3 cellular contexts compared by ENCODE assay signal in the genomic region with DNA sequence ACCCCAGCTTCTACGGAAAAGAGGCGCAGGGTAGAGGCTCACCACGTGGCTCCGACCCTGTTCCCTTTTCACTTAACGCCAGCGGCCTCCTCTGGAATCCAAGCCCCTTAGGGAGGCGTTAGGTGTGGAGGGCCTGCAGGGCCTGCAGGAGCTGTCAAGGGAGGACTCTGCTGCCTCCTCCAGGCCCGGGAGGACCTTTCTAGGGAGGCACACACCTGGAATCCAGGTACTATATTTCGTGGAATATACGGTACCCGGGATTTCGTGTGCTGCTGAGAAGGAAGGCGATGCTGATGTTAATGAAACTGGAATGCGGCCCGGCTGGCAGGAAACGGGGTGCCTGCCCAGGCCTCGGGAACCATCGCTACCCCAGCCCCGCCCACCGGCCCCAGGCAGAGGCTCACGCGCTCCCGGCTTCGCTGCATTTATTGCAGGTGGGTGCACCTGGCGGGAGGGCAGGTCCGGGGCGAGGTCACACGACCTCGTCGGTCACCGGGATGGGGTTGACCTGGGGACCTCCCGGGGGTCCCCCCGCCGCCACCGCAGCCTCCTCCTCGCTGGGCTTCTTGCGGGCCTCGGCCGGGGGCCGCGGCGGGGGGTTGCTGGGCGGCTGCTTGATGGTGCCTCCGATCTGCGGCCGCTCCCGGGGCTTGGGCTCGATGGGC.
TF ChIP-seq lines count a peak whose summit lies in the region.

No MANE protein-coding gene starts in this region.

TF ChIP-seq in GM23338, 12 proteins besides CTCF, POLR2A, EP300 and RAD21 (continues in another document):
- TF ChIP-seq ZNF114 (CRISPR knock-in tag; IDR thresholded peaks at IDR 0.05) (no peak), ZNF331 (CRISPR knock-in tag; IDR thresholded peaks at IDR 0.05; ENCODE audit: low read depth) (no peak), EZH2phosphoT487 (IDR thresholded peaks at IDR 0.05; ENCODE audit: unreplicated experiment) (no peak), EZH2 (IDR thresholded peaks at IDR 0.05; ENCODE audit: low read depth, unreplicated experiment) (no peak), STAT1 (IDR thresholded peaks at IDR 0.05; ENCODE audit: unreplicated experiment) (no peak)
- TF ChIP-seq, protein P1, sequence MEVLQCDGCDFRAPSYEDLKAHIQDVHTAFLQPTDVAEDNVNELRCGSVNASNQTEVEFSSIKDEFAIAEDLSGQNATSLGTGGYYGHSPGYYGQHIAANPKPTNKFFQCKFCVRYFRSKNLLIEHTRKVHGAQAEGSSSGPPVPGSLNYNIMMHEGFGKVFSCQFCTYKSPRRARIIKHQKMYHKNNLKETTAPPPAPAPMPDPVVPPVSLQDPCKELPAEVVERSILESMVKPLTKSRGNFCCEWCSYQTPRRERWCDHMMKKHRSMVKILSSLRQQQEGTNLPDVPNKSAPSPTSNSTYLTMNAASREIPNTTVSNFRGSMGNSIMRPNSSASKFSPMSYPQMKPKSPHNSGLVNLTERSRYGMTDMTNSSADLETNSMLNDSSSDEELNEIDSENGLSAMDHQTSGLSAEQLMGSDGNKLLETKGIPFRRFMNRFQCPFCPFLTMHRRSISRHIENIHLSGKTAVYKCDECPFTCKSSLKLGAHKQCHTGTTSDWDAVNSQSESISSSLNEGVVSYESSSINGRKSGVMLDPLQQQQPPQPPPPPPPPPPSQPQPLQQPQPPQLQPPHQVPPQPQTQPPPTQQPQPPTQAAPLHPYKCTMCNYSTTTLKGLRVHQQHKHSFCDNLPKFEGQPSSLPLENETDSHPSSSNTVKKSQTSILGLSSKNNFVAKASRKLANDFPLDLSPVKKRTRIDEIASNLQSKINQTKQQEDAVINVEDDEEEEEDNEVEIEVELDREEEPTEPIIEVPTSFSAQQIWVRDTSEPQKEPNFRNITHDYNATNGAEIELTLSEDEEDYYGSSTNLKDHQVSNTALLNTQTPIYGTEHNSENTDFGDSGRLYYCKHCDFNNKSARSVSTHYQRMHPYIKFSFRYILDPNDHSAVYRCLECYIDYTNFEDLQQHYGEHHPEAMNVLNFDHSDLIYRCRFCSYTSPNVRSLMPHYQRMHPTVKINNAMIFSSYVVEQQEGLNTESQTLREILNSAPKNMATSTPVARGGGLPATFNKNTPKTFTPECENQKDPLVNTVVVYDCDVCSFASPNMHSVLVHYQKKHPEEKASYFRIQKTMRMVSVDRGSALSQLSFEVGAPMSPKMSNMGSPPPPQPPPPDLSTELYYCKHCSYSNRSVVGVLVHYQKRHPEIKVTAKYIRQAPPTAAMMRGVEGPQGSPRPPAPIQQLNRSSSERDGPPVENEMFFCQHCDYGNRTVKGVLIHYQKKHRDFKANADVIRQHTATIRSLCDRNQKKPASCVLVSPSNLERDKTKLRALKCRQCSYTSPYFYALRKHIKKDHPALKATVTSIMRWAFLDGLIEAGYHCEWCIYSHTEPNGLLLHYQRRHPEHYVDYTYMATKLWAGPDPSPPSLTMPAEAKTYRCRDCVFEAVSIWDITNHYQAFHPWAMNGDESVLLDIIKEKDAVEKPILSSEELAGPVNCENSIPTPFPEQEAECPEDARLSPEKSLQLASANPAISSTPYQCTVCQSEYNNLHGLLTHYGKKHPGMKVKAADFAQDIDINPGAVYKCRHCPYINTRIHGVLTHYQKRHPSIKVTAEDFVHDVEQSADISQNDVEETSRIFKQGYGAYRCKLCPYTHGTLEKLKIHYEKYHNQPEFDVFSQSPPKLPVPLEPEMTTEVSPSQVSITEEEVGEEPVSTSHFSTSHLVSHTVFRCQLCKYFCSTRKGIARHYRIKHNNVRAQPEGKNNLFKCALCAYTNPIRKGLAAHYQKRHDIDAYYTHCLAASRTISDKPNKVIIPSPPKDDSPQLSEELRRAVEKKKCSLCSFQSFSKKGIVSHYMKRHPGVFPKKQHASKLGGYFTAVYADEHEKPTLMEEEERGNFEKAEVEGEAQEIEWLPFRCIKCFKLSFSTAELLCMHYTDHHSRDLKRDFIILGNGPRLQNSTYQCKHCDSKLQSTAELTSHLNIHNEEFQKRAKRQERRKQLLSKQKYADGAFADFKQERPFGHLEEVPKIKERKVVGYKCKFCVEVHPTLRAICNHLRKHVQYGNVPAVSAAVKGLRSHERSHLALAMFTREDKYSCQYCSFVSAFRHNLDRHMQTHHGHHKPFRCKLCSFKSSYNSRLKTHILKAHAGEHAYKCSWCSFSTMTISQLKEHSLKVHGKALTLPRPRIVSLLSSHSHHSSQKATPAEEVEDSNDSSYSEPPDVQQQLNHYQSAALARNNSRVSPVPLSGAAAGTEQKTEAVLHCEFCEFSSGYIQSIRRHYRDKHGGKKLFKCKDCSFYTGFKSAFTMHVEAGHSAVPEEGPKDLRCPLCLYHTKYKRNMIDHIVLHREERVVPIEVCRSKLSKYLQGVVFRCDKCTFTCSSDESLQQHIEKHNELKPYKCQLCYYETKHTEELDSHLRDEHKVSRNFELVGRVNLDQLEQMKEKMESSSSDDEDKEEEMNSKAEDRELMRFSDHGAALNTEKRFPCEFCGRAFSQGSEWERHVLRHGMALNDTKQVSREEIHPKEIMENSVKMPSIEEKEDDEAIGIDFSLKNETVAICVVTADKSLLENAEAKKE (CRISPR knock-in tag; IDR thresholded peaks at IDR 0.05), result no peak

TF ChIP-seq in K562, 482 proteins besides CTCF, POLR2A, EP300 and RAD21 (continues in another document):
- TF ChIP-seq ZNF212 (CRISPR knock-in tag; IDR thresholded peaks at IDR 0.05) (no peak), NFATC3 (IDR thresholded peaks at IDR 0.05) (no peak), ZNF263 (CRISPR knock-in tag; IDR thresholded peaks at IDR 0.05; ENCODE audit: borderline replicate concordance) (peak; percentile 79), ZEB2 (IDR thresholded peaks at IDR 0.05) (0 out of 2 replicates have a peak, but pooled peaks have one; percentile 31), SRSF9 (IDR thresholded peaks at IDR 0.05; ENCODE audit: borderline replicate concordance, low read depth, low read length) (no peak), NBN (IDR thresholded peaks at IDR 0.05; ENCODE audit: low read depth) (no peak), TFAM (CRISPR knock-in tag; conservative IDR thresholded peaks at IDR 0.05) (no peak), ADNP (tag; IDR thresholded peaks at IDR 0.05) (no peak), ZBTB7A (IDR thresholded peaks at IDR 0.05; ENCODE audit: borderline replicate concordance, control insufficient read depth, low read depth, low read length) (0 out of 2 replicates have a peak, but pooled peaks have one; percentile 13), POLR2G (IDR thresholded peaks at IDR 0.05; ENCODE audit: low read depth, low read length) (peak; percentile 6; the same call in 1 of the 2 replicates), NR4A1 (CRISPR knock-in tag; IDR thresholded peaks at IDR 0.05) (no peak), NR4A1 (tag; IDR thresholded peaks at IDR 0.05) (no peak)
- TF ChIP-seq, protein P2, sequence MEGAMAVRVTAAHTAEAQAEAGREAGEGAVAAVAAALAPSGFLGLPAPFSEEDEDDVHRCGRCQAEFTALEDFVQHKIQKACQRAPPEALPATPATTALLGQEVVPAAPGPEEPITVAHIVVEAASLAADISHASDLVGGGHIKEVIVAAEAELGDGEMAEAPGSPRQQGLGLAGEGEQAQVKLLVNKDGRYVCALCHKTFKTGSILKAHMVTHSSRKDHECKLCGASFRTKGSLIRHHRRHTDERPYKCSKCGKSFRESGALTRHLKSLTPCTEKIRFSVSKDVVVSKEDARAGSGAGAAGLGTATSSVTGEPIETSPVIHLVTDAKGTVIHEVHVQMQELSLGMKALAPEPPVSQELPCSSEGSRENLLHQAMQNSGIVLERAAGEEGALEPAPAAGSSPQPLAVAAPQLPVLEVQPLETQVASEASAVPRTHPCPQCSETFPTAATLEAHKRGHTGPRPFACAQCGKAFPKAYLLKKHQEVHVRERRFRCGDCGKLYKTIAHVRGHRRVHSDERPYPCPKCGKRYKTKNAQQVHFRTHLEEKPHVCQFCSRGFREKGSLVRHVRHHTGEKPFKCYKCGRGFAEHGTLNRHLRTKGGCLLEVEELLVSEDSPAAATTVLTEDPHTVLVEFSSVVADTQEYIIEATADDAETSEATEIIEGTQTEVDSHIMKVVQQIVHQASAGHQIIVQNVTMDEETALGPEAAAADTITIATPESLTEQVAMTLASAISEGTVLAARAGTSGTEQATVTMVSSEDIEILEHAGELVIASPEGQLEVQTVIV (CRISPR knock-in tag; IDR thresholded peaks at IDR 0.05; ENCODE audit: borderline replicate concordance), result no peak
- TF ChIP-seq, protein P3, sequence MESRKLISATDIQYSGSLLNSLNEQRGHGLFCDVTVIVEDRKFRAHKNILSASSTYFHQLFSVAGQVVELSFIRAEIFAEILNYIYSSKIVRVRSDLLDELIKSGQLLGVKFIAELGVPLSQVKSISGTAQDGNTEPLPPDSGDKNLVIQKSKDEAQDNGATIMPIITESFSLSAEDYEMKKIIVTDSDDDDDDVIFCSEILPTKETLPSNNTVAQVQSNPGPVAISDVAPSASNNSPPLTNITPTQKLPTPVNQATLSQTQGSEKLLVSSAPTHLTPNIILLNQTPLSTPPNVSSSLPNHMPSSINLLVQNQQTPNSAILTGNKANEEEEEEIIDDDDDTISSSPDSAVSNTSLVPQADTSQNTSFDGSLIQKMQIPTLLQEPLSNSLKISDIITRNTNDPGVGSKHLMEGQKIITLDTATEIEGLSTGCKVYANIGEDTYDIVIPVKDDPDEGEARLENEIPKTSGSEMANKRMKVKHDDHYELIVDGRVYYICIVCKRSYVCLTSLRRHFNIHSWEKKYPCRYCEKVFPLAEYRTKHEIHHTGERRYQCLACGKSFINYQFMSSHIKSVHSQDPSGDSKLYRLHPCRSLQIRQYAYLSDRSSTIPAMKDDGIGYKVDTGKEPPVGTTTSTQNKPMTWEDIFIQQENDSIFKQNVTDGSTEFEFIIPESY (CRISPR knock-in tag; IDR thresholded peaks at IDR 0.05), result peak; percentile 49
- TF ChIP-seq, protein P4, sequence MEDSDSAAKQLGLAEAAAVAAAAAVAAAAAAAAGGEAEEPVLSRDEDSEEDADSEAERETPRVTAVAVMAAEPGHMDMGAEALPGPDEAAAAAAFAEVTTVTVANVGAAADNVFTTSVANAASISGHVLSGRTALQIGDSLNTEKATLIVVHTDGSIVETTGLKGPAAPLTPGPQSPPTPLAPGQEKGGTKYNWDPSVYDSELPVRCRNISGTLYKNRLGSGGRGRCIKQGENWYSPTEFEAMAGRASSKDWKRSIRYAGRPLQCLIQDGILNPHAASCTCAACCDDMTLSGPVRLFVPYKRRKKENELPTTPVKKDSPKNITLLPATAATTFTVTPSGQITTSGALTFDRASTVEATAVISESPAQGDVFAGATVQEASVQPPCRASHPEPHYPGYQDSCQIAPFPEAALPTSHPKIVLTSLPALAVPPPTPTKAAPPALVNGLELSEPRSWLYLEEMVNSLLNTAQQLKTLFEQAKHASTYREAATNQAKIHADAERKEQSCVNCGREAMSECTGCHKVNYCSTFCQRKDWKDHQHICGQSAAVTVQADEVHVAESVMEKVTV (CRISPR knock-in tag; IDR thresholded peaks at IDR 0.05), result no peak

TF ChIP-seq in SK-N-SH, 30 proteins besides CTCF, POLR2A, EP300 and RAD21:
- TF ChIP-seq RFX5 (IDR thresholded peaks at IDR 0.05; ENCODE audit: low read length), result no peak
- TF ChIP-seq TAF1 (IDR thresholded peaks at IDR 0.05; ENCODE audit: borderline replicate concordance, low read depth, low read length), result no peak
- no peak for TF ChIP-seq RXRA (IDR thresholded peaks at IDR 0.05; ENCODE audit: borderline replicate concordance, low read depth)
- no peak for TF ChIP-seq YY1 (IDR thresholded peaks at IDR 0.05; ENCODE audit: low read depth)
- TF ChIP-seq NFIC (IDR thresholded peaks at IDR 0.05; ENCODE audit: borderline replicate concordance), result no peak
- TF ChIP-seq RCOR1 (IDR thresholded peaks at IDR 0.05; ENCODE audit: low read length), result no peak
- no peak for TF ChIP-seq MXI1 (IDR thresholded peaks at IDR 0.05; ENCODE audit: low read depth, low read length)
- no peak for TF ChIP-seq CHD2 (IDR thresholded peaks at IDR 0.05; ENCODE audit: low read length, partially characterized antibody)
- no peak for TF ChIP-seq MEF2A (IDR thresholded peaks at IDR 0.05; ENCODE audit: borderline replicate concordance, low read depth)
- TF ChIP-seq, protein P5, sequence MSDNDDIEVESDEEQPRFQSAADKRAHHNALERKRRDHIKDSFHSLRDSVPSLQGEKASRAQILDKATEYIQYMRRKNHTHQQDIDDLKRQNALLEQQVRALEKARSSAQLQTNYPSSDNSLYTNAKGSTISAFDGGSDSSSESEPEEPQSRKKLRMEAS (IDR thresholded peaks at IDR 0.05; ENCODE audit: low read depth), result no peak
- TF ChIP-seq, protein P6, sequence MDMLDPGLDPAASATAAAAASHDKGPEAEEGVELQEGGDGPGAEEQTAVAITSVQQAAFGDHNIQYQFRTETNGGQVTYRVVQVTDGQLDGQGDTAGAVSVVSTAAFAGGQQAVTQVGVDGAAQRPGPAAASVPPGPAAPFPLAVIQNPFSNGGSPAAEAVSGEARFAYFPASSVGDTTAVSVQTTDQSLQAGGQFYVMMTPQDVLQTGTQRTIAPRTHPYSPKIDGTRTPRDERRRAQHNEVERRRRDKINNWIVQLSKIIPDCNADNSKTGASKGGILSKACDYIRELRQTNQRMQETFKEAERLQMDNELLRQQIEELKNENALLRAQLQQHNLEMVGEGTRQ (IDR thresholded peaks at IDR 0.05; ENCODE audit: borderline replicate concordance, low read depth, low read length), result no peak
- TF ChIP-seq JUND (IDR thresholded peaks at IDR 0.05), result no peak
- TF ChIP-seq TEAD4 (IDR thresholded peaks at IDR 0.05; ENCODE audit: borderline replicate concordance, insufficient read depth), result no peak
- TF ChIP-seq EZH2phosphoT487 (IDR thresholded peaks at IDR 0.05; ENCODE audit: borderline replicate concordance, low read depth), result no peak
- no peak for TF ChIP-seq ELF1 (IDR thresholded peaks at IDR 0.05)
- TF ChIP-seq GABPA (IDR thresholded peaks at IDR 0.05; ENCODE audit: low read depth), result no peak
- no peak for TF ChIP-seq SMC3 (IDR thresholded peaks at IDR 0.05; ENCODE audit: low read depth, low read length)
- TF ChIP-seq FOXM1 (IDR thresholded peaks at IDR 0.05; ENCODE audit: low read depth), result no peak
- TF ChIP-seq, protein P7, sequence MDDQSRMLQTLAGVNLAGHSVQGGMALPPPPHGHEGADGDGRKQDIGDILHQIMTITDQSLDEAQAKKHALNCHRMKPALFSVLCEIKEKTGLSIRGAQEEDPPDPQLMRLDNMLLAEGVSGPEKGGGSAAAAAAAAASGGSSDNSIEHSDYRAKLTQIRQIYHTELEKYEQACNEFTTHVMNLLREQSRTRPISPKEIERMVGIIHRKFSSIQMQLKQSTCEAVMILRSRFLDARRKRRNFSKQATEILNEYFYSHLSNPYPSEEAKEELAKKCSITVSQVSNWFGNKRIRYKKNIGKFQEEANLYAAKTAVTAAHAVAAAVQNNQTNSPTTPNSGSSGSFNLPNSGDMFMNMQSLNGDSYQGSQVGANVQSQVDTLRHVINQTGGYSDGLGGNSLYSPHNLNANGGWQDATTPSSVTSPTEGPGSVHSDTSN (IDR thresholded peaks at IDR 0.05), result no peak
